Comparison of ENCODE assay signal across 1 cellular context in genomic region chr14:94412671-94413638, GRCh38.
TF ChIP-seq lines count a peak whose summit lies in the region.

No MANE protein-coding gene starts in this region.

TF ChIP-seq in SK-N-SH treated with all-trans-retinoic acid at 6 μM for 48 hours, 23 proteins besides CTCF, POLR2A, EP300 and RAD21 (continued from another document):
- TF ChIP-seq TCF4 (CRISPR knock-in tag; IDR thresholded peaks at IDR 0.05; ENCODE audit: borderline replicate concordance) (no peak), CSRNP3 (CRISPR knock-in tag; IDR thresholded peaks at IDR 0.05) (no peak), ZNF8 (CRISPR knock-in tag; IDR thresholded peaks at IDR 0.05) (no peak), ESRRG (CRISPR knock-in tag; IDR thresholded peaks at IDR 0.05) (no peak)
